8 cellular contexts compared by ENCODE assay signal in genomic region chr12:123431951-123432886, GRCh38. TPM values are rescaled to one million over a fixed set of nuclear protein-coding genes. Genes with fewer than 3 reads are reported as not detected.
A peak's percentile ranks its signal among the peaks of the same experiment; 100 is the strongest.
DNase-seq lines count a peak whose midpoint lies in the region; ATAC-seq and TF ChIP-seq lines count a peak whose summit lies in the region.

No MANE protein-coding gene starts in this region.

- H3K9me3 Mint-ChIP-seq in activated CD4-positive, alpha-beta memory T cell treated with anti-CD3 and anti-CD28 coated beads for 36 hours = no peaks in the 10 kb centered on the region
- no peaks in the 10 kb centered on the region for H3K9me3 Mint-ChIP-seq in immature natural killer cell

- peaks cover 28 to 37% of the 10 kb centered on the region in 2 donors for H3K4me1 ChIP-seq in thoracic aorta (ENCODE audit: control insufficient read depth in 1 of 2, low read depth in 2 of 2)

- no peaks in the 10 kb centered on the region for H3K27me3 Mint-ChIP-seq in activated CD4-positive, alpha-beta memory T cell treated with anti-CD3 and anti-CD28 coated beads for 36 hours
- H3K27me3 Mint-ChIP-seq in immature natural killer cell (ENCODE audit: low read depth in 3 of 3) = peaks cover 2 to 7% (median 4%) of the 10 kb centered on the region in 3 donors

- no peak for ATAC-seq in thoracic aorta (ENCODE audit: insufficient number of reproducible peaks, low FRiP score, low read depth)
- ATAC-seq in GM18873 (IDR thresholded peaks at IDR 0.05; ENCODE audit: low FRiP score, unreplicated experiment) = no peak
- ATAC-seq in HG03469 (IDR thresholded peaks at IDR 0.05; ENCODE audit: unreplicated experiment) = no peak

- H3K27me3 ChIP-seq in thoracic aorta (replicated peaks; ENCODE audit: insufficient read depth) = no peaks in the 10 kb centered on the region

- H3K36me3 Mint-ChIP-seq in activated CD4-positive, alpha-beta memory T cell treated with anti-CD3 and anti-CD28 coated beads for 36 hours = peaks cover 52% of the 10 kb centered on the region
- peaks cover 0 to 15% (median 6%) of the 10 kb centered on the region in 3 donors for H3K36me3 Mint-ChIP-seq in immature natural killer cell

- peak overlapping the region; percentile 52 to 84 for H3K27ac ChIP-seq in thoracic aorta

- POLR2A ChIA-PET in activated CD4-positive, alpha-beta memory T cell treated with anti-CD3 and anti-CD28 coated beads for 36 hours (lab: Charles Lee) = interaction anchor here (1.5 to 3.4 kb wide), 2 partner anchors 16 to 28 kb away, joined by 3 to 11 read pairs; no protein-coding TSS in a partner anchor

- DNase-seq in activated naive CD4-positive, alpha-beta T cell treated with Interleukin-2 at 50 U/mL for 16 hours = peak; percentile 62
- DNase-seq in activated naive CD4-positive, alpha-beta T cell (lab: John Stamatoyannopoulos, UW) = no peak
- DNase-seq in activated CD4-positive, alpha-beta memory T cell treated with anti-CD3 and anti-CD28 coated beads for 36 hours = peak; percentile 75
- DNase-seq in immature natural killer cell (no peak), thoracic aorta (ENCODE audit: low spot score) (no peak), DMS114 treated with DMSO at 0.1 percent for 48 hours (lab: John Stamatoyannopoulos, UW; ENCODE audit: unreplicated experiment) (no peak)

- CTCF ChIA-PET in activated CD4-positive, alpha-beta memory T cell treated with anti-CD3 and anti-CD28 coated beads for 36 hours (lab: Charles Lee) = interaction anchor here (0.8 to 1.6 kb wide), 3 partner anchors 8 to 44 kb away, joined by 3 to 5 read pairs (median 3); no protein-coding TSS in a partner anchor

- TF ChIP-seq CTCF in thoracic aorta (IDR thresholded peaks at IDR 0.05) = no peak

- intact Hi-C loops in activated CD4-positive, alpha-beta memory T cell treated with anti-CD3 and anti-CD28 coated beads for 36 hours (cut with micrococcal nuclease) = loop anchor here (1.0 to 10.0 kb wide), 3 partner anchors 16 to 905 kb away; partner anchors contain the start of genes ATP6V0A2, KNTC1 and RSRC2

- H3K36me3 ChIP-seq in thoracic aorta = peaks cover 24% of the 10 kb centered on the region

- H3K4me3 ChIP-seq in thoracic aorta = peak overlapping the region; percentile 85

- peak overlapping the region; percentile 98 for H3K27ac Mint-ChIP-seq in activated CD4-positive, alpha-beta memory T cell treated with anti-CD3 and anti-CD28 coated beads for 36 hours
- peak overlapping the region; percentile 43 to 81 (median 66) for H3K27ac Mint-ChIP-seq in immature natural killer cell

- H3K4me3 Mint-ChIP-seq in activated CD4-positive, alpha-beta memory T cell treated with anti-CD3 and anti-CD28 coated beads for 36 hours = peak overlapping the region; percentile 99
- peak overlapping the region; percentile 54 to 68 (median 60) for H3K4me3 Mint-ChIP-seq in immature natural killer cell

- H3K9me3 ChIP-seq in thoracic aorta = no peaks in the 10 kb centered on the region

- H3K4me1 Mint-ChIP-seq in activated CD4-positive, alpha-beta memory T cell treated with anti-CD3 and anti-CD28 coated beads for 36 hours (ENCODE audit: low read depth) = peaks cover 49% of the 10 kb centered on the region
- H3K4me1 Mint-ChIP-seq in immature natural killer cell = peaks cover 45 to 51% of the 10 kb centered on the region in 2 donors

RNA-seq across cellular contexts. Expression of gene RILPL2, which starts 4.3 kb away (rescaled TPM):
- total RNA-seq in activated CD4-positive, alpha-beta memory T cell treated with anti-CD3 and anti-CD28 coated beads for 36 hours = 10 to 100 TPM; 15.4 to 16.6 TPM
- 1 to 10 TPM; 4.7 to 6.5 (median 6.5) TPM for polyA plus RNA-seq in immature natural killer cell
- total RNA-seq in thoracic aorta = 10 to 100 TPM; 15.9 to 18.1 TPM

RNA-seq across cellular contexts. Expression of gene SNRNP35, which starts 25.7 kb away (rescaled TPM):
- 10 to 100 TPM; 28.6 to 30.6 TPM for total RNA-seq in activated CD4-positive, alpha-beta memory T cell treated with anti-CD3 and anti-CD28 coated beads for 36 hours
- polyA plus RNA-seq in immature natural killer cell = 10 to 100 TPM; 26.2 to 42.3 (median 37.8) TPM
- total RNA-seq in thoracic aorta = 10 to 100 TPM; 27.8 to 73.9 TPM

RNA-seq across cellular contexts. Expression of gene KMT5A, which starts 48.3 kb away (rescaled TPM):
- 10 to 100 TPM; 59.9 to 62.0 TPM for total RNA-seq in activated CD4-positive, alpha-beta memory T cell treated with anti-CD3 and anti-CD28 coated beads for 36 hours
- 1 to 10 TPM in 2 of 3 donors, under 1 TPM in 1; 0.16 to 6.1 (median 3.2) TPM for polyA plus RNA-seq in immature natural killer cell
- total RNA-seq in thoracic aorta = 10 to 100 TPM; 34.1 to 42.7 TPM

Comparison
In these comparisons a context has a peak if more than half of its experiments do, and no peak if none do; other contexts are left out.
1. DNase-seq: peak in activated naive CD4-positive, alpha-beta T cell treated with Interleukin-2 at 50 U/mL for 16 hours (single experiment) and activated CD4-positive, alpha-beta memory T cell treated with anti-CD3 and anti-CD28 coated beads for 36 hours (single experiment); none in activated naive CD4-positive, alpha-beta T cell (0 of 4), immature natural killer cell (0 of 3), thoracic aorta (single experiment) and DMS114 treated with DMSO at 0.1 percent for 48 hours (single experiment).